8 cellular contexts compared by ENCODE assay signal in genomic region chr2:138501427-138502252, GRCh38. TPM values are rescaled to one million over a fixed set of nuclear protein-coding genes. Genes with fewer than 3 reads are reported as not detected.
DNase-seq lines count a peak whose midpoint lies in the region; ATAC-seq and TF ChIP-seq lines count a peak whose summit lies in the region.

Gene SPOPL, plus strand, starts transcription at chr2:138501770. Its CDS starts 48,447 bp downstream, at chr2:138550217.

- no peaks in the 10 kb centered on the region for H3K27me3 ChIP-seq in right atrium auricular region
- H3K27me3 ChIP-seq in rectal smooth muscle tissue (ENCODE audit: control insufficient read depth, insufficient read depth, low read length) = no peaks in the 10 kb centered on the region
- no peaks in the 10 kb centered on the region for H3K27me3 ChIP-seq in vagina

- H3K27ac ChIP-seq in angular gyrus (ENCODE audit: low read depth, low read length) (peak within 1 kb of the TSS; percentile 57), right atrium auricular region (peak within 1 kb of the TSS; percentile 93 to 96), rectal smooth muscle tissue (ENCODE audit: low read depth, low read length) (peak within 1 kb of the TSS; percentile 92), vagina (peak within 1 kb of the TSS; percentile 94)

- peak; percentile 31 to 61 for TF ChIP-seq CTCF in right atrium auricular region (IDR thresholded peaks at IDR 0.05)
- no peak for TF ChIP-seq CTCF in vagina (IDR thresholded peaks at IDR 0.05)

- H3K4me1 ChIP-seq in right atrium auricular region (peaks cover 0 to 46% of the 10 kb centered on the region in 2 donors), rectal smooth muscle tissue (ENCODE audit: control insufficient read depth, insufficient read depth, low read length) (peaks cover 18% of the 10 kb centered on the region), vagina (peaks cover 46% of the 10 kb centered on the region)

- H3K36me3 ChIP-seq in right atrium auricular region (no peaks in the 10 kb centered on the region), rectal smooth muscle tissue (ENCODE audit: control insufficient read depth, insufficient read depth, low read length) (no peaks in the 10 kb centered on the region), vagina (no peaks in the 10 kb centered on the region)

- H3K4me3 ChIP-seq in right atrium auricular region (peak within 1 kb of the TSS; percentile 71 to 99), rectal smooth muscle tissue (ENCODE audit: low read length) (peak within 1 kb of the TSS; percentile 91), vagina (peak within 1 kb of the TSS; percentile 91 to 94)

- intact Hi-C loops in vagina (cut with DNase I) = no loop called here

- DNase-seq in NCI-H146 treated with DMSO at 0.1 percent for 48 hours (lab: John Stamatoyannopoulos, UW; ENCODE audit: unreplicated experiment) (peak; percentile 82), T-helper 2 cell (peak; percentile 65 to 85 (median 79)), right atrium auricular region (ENCODE audit: low spot score) (peak; percentile 89), vagina (ENCODE audit: extremely low spot score in 2 of 2) (no peak)

- peak within 1 kb of the TSS; percentile 75 for H3K9ac ChIP-seq in rectal smooth muscle tissue (ENCODE audit: low read length)

- H3K9me3 ChIP-seq in right atrium auricular region = no peaks in the 10 kb centered on the region
- no peaks in the 10 kb centered on the region for H3K9me3 ChIP-seq in vagina

- TF ChIP-seq POLR2A in GM15510 (IDR thresholded peaks at IDR 0.05; ENCODE audit: borderline replicate concordance, extremely low read depth, insufficient read length) (peak; percentile 93), vagina (IDR thresholded peaks at IDR 0.05) (peak in 1 of 2 donors; percentile 20)

- ATAC-seq in HG02852 (IDR thresholded peaks at IDR 0.05; ENCODE audit: unreplicated experiment) = peak; percentile 79

RNA-seq across cellular contexts. Expression of gene SPOPL, which starts in this region (rescaled TPM):
- total RNA-seq in right atrium auricular region (10 to 100 TPM; 12.1 to 14.4 TPM), vagina (20.1 TPM)

Comparison
In these comparisons a context has a peak if more than half of its experiments do, and no peak if none do; other contexts are left out.
1. DNase-seq: peak in NCI-H146 treated with DMSO at 0.1 percent for 48 hours (single experiment), T-helper 2 cell (5 of 5) and right atrium auricular region (single experiment); none in vagina (0 of 2).
2. CTCF ChIP-seq: peak in right atrium auricular region (2 of 2); none in vagina (0 of 3).
3. Peak in every context shown above with its lines, with median percentiles within 50 percentile points of each other: H3K27ac ChIP-seq and H3K4me3 ChIP-seq.